In the genomic region with DNA sequence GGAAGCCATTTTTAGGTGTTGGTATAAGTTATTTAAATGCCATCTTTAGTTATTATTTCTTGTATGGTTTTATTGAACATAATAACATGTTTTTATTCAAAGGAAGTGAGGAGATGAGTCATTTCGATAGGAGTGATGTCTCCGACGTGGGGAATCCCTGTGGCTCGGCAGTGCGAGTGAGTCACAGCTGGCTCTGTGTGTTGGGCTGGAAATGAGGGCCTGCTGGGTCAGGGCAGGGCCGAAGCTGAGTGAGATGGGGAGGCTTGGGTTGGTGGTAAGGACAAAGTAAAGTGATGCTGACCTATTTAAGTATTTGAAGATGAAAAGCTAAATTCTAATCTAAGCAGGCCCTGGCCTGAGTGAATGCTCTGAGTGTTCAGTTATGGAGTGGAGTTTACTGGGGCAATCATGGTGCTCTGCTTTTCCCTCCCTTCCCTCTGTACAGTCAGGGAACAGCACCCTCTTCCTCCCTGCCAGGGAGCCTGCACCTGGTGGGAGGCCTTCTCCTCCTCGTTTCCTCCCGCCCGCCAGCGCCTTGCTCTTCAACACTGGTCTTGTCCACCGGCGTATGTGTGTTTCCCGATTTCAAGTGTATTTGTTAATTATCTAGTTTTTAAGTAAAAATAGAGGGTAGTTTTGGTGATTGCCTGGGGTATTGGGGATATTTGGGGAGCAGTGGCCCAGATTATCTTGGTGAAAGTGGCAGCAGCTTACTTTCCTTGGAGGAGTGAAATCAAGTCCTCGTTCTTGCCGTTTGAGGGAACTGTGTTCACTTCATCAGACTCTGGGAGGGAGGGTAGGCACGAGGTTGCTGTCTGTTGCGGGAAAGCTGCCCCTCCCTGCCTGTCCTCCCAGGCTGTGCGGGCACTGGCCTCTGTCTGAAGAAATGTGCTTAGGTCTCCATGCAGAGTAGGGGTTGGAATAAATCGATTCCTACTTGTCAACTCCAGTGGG, we compare ENCODE assay signal across 8 cellular contexts.
DNase-seq lines count a peak whose midpoint lies in the region; ATAC-seq and TF ChIP-seq lines count a peak whose summit lies in the region.

No MANE protein-coding gene starts in this region.

- H3K9me3 ChIP-seq in left ventricle myocardium inferior (replicated peaks), result no peaks in the 10 kb centered on the region

- TF ChIP-seq CTCF in left ventricle myocardium inferior (IDR thresholded peaks at IDR 0.05; ENCODE audit: borderline replicate concordance), result no peak

- H3K36me3 Mint-ChIP-seq in activated naive CD8-positive, alpha-beta T cell, result no peaks in the 10 kb centered on the region

- no peak overlapping the region for H3K4me3 ChIP-seq in left ventricle myocardium inferior

- peak overlapping the region; percentile 99 for H3K27ac Mint-ChIP-seq in activated naive CD8-positive, alpha-beta T cell

- peaks cover 65% of the 10 kb centered on the region for H3K4me1 ChIP-seq in left ventricle myocardium inferior

- peak; percentile 86 for ATAC-seq in GM18502 (IDR thresholded peaks at IDR 0.05; ENCODE audit: poor library complexity, unreplicated experiment)
- ATAC-seq in HG02763 (IDR thresholded peaks at IDR 0.05; ENCODE audit: unreplicated experiment), result peak; percentile 90

- DNase-seq in SHP77 treated with DMSO at 0.1 percent for 48 hours (lab: John Stamatoyannopoulos, UW) (peak; percentile 27), left ventricle myocardium inferior (peak; percentile 64), NCI-H2029 treated with DMSO at 0.1 percent for 48 hours (lab: John Stamatoyannopoulos, UW) (no peak), NK-92 (lab: John Stamatoyannopoulos, UW; ENCODE audit: unreplicated experiment) (no peak)
- DNase-seq in stimulated activated CD4-positive, alpha-beta T cell treated with anti-CD3 and anti-CD28 coated beads, Interleukin-15, amount 100 ng/mL, for 24 hours, result peak; percentile 86

- no peaks in the 10 kb centered on the region for H3K9me3 Mint-ChIP-seq in activated naive CD8-positive, alpha-beta T cell (ENCODE audit: low read depth)

- no peaks in the 10 kb centered on the region for H3K27me3 Mint-ChIP-seq in activated naive CD8-positive, alpha-beta T cell

- intact Hi-C loops in left ventricle myocardium inferior (cut with micrococcal nuclease), result no loop called here

- H3K4me3 Mint-ChIP-seq in activated naive CD8-positive, alpha-beta T cell, result peak overlapping the region; percentile 77

- H3K36me3 ChIP-seq in left ventricle myocardium inferior, result no peaks in the 10 kb centered on the region

- peak overlapping the region; percentile 49 for H3K27ac ChIP-seq in left ventricle myocardium inferior (replicated peaks)

- H3K4me1 Mint-ChIP-seq in activated naive CD8-positive, alpha-beta T cell (ENCODE audit: low read depth), result peaks cover 78% of the 10 kb centered on the region

- no peaks in the 10 kb centered on the region for H3K27me3 ChIP-seq in left ventricle myocardium inferior (ENCODE audit: low read depth)

Comparison
In these comparisons a context has a peak if more than half of its experiments do, and no peak if none do; other contexts are left out.
1. DNase-seq: peak in SHP77 treated with DMSO at 0.1 percent for 48 hours (single experiment), left ventricle myocardium inferior (single experiment) and stimulated activated CD4-positive, alpha-beta T cell treated with anti-CD3 and anti-CD28 coated beads, Interleukin-15, amount 100 ng/mL, for 24 hours (single experiment); none in NCI-H2029 treated with DMSO at 0.1 percent for 48 hours (single experiment) and NK-92 (single experiment).